In genomic region chr19:55656552-55656951, GRCh38 we compare ENCODE assay signal across 9 cellular contexts. TPM values are rescaled to one million over a fixed set of nuclear protein-coding genes. Genes with fewer than 3 reads are reported as not detected.
DNase-seq lines count a peak whose midpoint lies in the region; ATAC-seq and TF ChIP-seq lines count a peak whose summit lies in the region.
"Had no signal": no experiment of that assay in that cellular context is flagged by ENCODE, and none has a peak within 500 bp of the region (broad histone marks: within the 10 kb centered on the region; RNA-seq: fewer than 3 reads in every experiment).

No MANE protein-coding gene starts in this region.

- intact Hi-C loops in activated CD4-positive, alpha-beta T cell treated with anti-CD3 and anti-CD28 coated beads for 36 hours (cut with DNase I, micrococcal nuclease) = loop anchor here (2.0 to 10.0 kb wide), 2 partner anchors 14 to 1792 kb away; partner anchors contain the start of gene MYADM (in 1 of the 2)
- intact Hi-C loops in activated T-helper 1 cell treated with anti-CD3 and anti-CD28 coated beads, Interleukin-12 subunit alpha, Interleukin-12 subunit beta, Interleukin-2, Interleukin-4 antibody, amounts not matched to agents 30 ng/mL and 10 ng/mL and 1 ng/mL, durations not matched to agents 14 hours and 24 hours and 36 hours (cut with micrococcal nuclease) = loop anchor here (10.0 kb wide), 1 partner anchor 1522 kb away; the partner anchor contains the start of gene CNOT3
- intact Hi-C loops in adrenal gland (cut with DNase I) = no loop called here

- H3K27ac ChIP-seq in iPS-20b (ENCODE audit: low read length) (no peak overlapping the region), stomach smooth muscle (ENCODE audit: low read length) (no peak overlapping the region), adrenal gland (peak overlapping the region in 1 of 5 donors; percentile 19)

- peaks cover 30% of the 10 kb centered on the region for H3K4me1 Mint-ChIP-seq in activated CD4-positive, alpha-beta T cell treated with anti-CD3 and anti-CD28 coated beads for 36 hours
- peaks cover 33% of the 10 kb centered on the region for H3K4me1 Mint-ChIP-seq in activated T-helper 1 cell treated with anti-CD3 and anti-CD28 coated beads, Interleukin-12 subunit alpha, Interleukin-12 subunit beta, Interleukin-2, Interleukin-4 antibody, amounts not matched to agents 30 ng/mL and 10 ng/mL and 1 ng/mL, durations not matched to agents 14 hours and 24 hours and 36 hours (ENCODE audit: low read depth)

- H3K9ac ChIP-seq in iPS-20b (ENCODE audit: low read depth, low read length) = peak overlapping the region; percentile 98
- H3K9ac ChIP-seq in stomach smooth muscle (ENCODE audit: low read length in 2 of 2) = peak overlapping the region in 1 of 2 donors; percentile 62

- no peaks in the 10 kb centered on the region for H3K9me3 Mint-ChIP-seq in activated CD4-positive, alpha-beta T cell treated with anti-CD3 and anti-CD28 coated beads for 36 hours (ENCODE audit: low read depth)
- H3K9me3 Mint-ChIP-seq in activated T-helper 1 cell treated with anti-CD3 and anti-CD28 coated beads, Interleukin-12 subunit alpha, Interleukin-12 subunit beta, Interleukin-2, Interleukin-4 antibody, amounts not matched to agents 30 ng/mL and 10 ng/mL and 1 ng/mL, durations not matched to agents 14 hours and 24 hours and 36 hours = no peaks in the 10 kb centered on the region

- POLR2A ChIA-PET in activated CD4-positive, alpha-beta T cell treated with anti-CD3 and anti-CD28 coated beads for 36 hours (lab: Charles Lee) = interaction anchor here (0.8 to 1.6 kb wide), 9 partner anchors 9 to 1208 kb away, joined by 3 to 14 read pairs (median 4); partner anchors contain the start of genes LENG8 and ZNF784

- CTCF ChIA-PET in activated CD4-positive, alpha-beta T cell treated with anti-CD3 and anti-CD28 coated beads for 36 hours (lab: Charles Lee) = interaction anchor here (0.5 to 2.5 kb wide), 8 partner anchors 9 to 51 kb away, joined by 3 to 19 read pairs (median 3); partner anchors contain the start of genes CCDC106 and ZNF865

- H3K36me3 ChIP-seq in iPS-20b (ENCODE audit: insufficient read depth, low read depth, low read length) (peaks cover 39% of the 10 kb centered on the region), stomach smooth muscle (ENCODE audit: control insufficient read depth in 2 of 2, insufficient read depth in 2 of 2, low read length in 2 of 2) (peaks cover 11 to 18% of the 10 kb centered on the region in 2 donors), adrenal gland (replicated peaks in 1 of 2) (peaks cover 0 to 28% of the 10 kb centered on the region in 2 donors)

- H3K36me3 Mint-ChIP-seq in activated CD4-positive, alpha-beta T cell treated with anti-CD3 and anti-CD28 coated beads for 36 hours (ENCODE audit: low read depth) = peaks cover 40% of the 10 kb centered on the region
- peaks cover 43% of the 10 kb centered on the region for H3K36me3 Mint-ChIP-seq in activated T-helper 1 cell treated with anti-CD3 and anti-CD28 coated beads, Interleukin-12 subunit alpha, Interleukin-12 subunit beta, Interleukin-2, Interleukin-4 antibody, amounts not matched to agents 30 ng/mL and 10 ng/mL and 1 ng/mL, durations not matched to agents 14 hours and 24 hours and 36 hours (ENCODE audit: low read depth)

- DNase-seq in activated CD4-positive, alpha-beta T cell treated with anti-CD3 and anti-CD28 coated beads for 36 hours = no peak
- DNase-seq in activated CD4-positive, alpha-beta T cell treated with anti-CD3 and anti-CD28 coated beads for 1 hour = no peak
- no peak for DNase-seq in activated T-helper 1 cell treated with anti-CD3 and anti-CD28 coated beads, Interleukin-12 subunit alpha, Interleukin-12 subunit beta, Interleukin-2, Interleukin-4 antibody, amounts not matched to agents 30 ng/mL and 10 ng/mL and 1 ng/mL, durations not matched to agents 14 hours and 24 hours and 36 hours (ENCODE audit: low spot score)
- DNase-seq in adrenal gland = no peak
- no peak for DNase-seq in stimulated activated CD8-positive, alpha-beta memory T cell treated with anti-CD3 and anti-CD28 coated beads, Interleukin-4, amount 100 ng/mL, for 48 hours
- DNase-seq: C1 segment of cervical spinal cord had no signal

- H3K4me3 ChIP-seq in iPS-20b (ENCODE audit: low read length) (peak overlapping the region; percentile 97), stomach smooth muscle (ENCODE audit: low read length in 2 of 2) (peak overlapping the region; percentile 79 to 95), adrenal gland (peak overlapping the region in 2 of 4 donors; percentile 6 to 89)

- H3K27me3 ChIP-seq in iPS-20b (ENCODE audit: insufficient read depth, low read length) (no peaks in the 10 kb centered on the region), stomach smooth muscle (ENCODE audit: control insufficient read depth in 1 of 2, insufficient read depth in 2 of 2, low read length in 2 of 2) (no peaks in the 10 kb centered on the region), adrenal gland (no peaks in the 10 kb centered on the region)

- peaks cover 18% of the 10 kb centered on the region for H3K4me1 ChIP-seq in iPS-20b (ENCODE audit: insufficient read depth, low read length)
- H3K4me1 ChIP-seq in stomach smooth muscle (ENCODE audit: control insufficient read depth, insufficient read depth, low read length) = peaks cover 44% of the 10 kb centered on the region
- H3K4me1 ChIP-seq in adrenal gland (replicated peaks in 1 of 2) = peaks cover 26 to 45% of the 10 kb centered on the region in 2 donors

- no peaks in the 10 kb centered on the region for H3K27me3 Mint-ChIP-seq in activated CD4-positive, alpha-beta T cell treated with anti-CD3 and anti-CD28 coated beads for 36 hours
- H3K27me3 Mint-ChIP-seq in activated T-helper 1 cell treated with anti-CD3 and anti-CD28 coated beads, Interleukin-12 subunit alpha, Interleukin-12 subunit beta, Interleukin-2, Interleukin-4 antibody, amounts not matched to agents 30 ng/mL and 10 ng/mL and 1 ng/mL, durations not matched to agents 14 hours and 24 hours and 36 hours (ENCODE audit: insufficient read depth) = no peaks in the 10 kb centered on the region

- TF ChIP-seq CTCF in adrenal gland (IDR thresholded peaks at IDR 0.05) = no peak

- peak overlapping the region; percentile 92 for H3K27ac Mint-ChIP-seq in activated CD4-positive, alpha-beta T cell treated with anti-CD3 and anti-CD28 coated beads for 36 hours
- peak overlapping the region; percentile 99 for H3K27ac Mint-ChIP-seq in activated T-helper 1 cell treated with anti-CD3 and anti-CD28 coated beads, Interleukin-12 subunit alpha, Interleukin-12 subunit beta, Interleukin-2, Interleukin-4 antibody, amounts not matched to agents 30 ng/mL and 10 ng/mL and 1 ng/mL, durations not matched to agents 14 hours and 24 hours and 36 hours

- TF ChIP-seq POLR2A in adrenal gland (IDR thresholded peaks at IDR 0.05) = no peak

- H3K9me3 ChIP-seq in iPS-20b (ENCODE audit: insufficient read depth, low read depth, low read length) = no peaks in the 10 kb centered on the region
- H3K9me3 ChIP-seq in stomach smooth muscle (ENCODE audit: control insufficient read depth in 2 of 2, low read length in 2 of 2) = no peaks in the 10 kb centered on the region
- no peaks in the 10 kb centered on the region for H3K9me3 ChIP-seq in adrenal gland (replicated peaks in 1 of 3)

- ATAC-seq in activated CD4-positive, alpha-beta T cell treated with anti-CD3 and anti-CD28 coated beads for 36 hours = no peak
- ATAC-seq in HG02852 (IDR thresholded peaks at IDR 0.05; ENCODE audit: unreplicated experiment) = no peak

- 52 to 60% (median 53%) methylated on average over 7 of the region's 7 CpGs for WGBS in adrenal gland, 4 donors

- peak overlapping the region; percentile 86 for H3K4me3 Mint-ChIP-seq in activated CD4-positive, alpha-beta T cell treated with anti-CD3 and anti-CD28 coated beads for 36 hours
- peak overlapping the region; percentile 93 for H3K4me3 Mint-ChIP-seq in activated T-helper 1 cell treated with anti-CD3 and anti-CD28 coated beads, Interleukin-12 subunit alpha, Interleukin-12 subunit beta, Interleukin-2, Interleukin-4 antibody, amounts not matched to agents 30 ng/mL and 10 ng/mL and 1 ng/mL, durations not matched to agents 14 hours and 24 hours and 36 hours

RNA-seq across cellular contexts. Expression of gene U2AF2, which starts 1.7 kb away (rescaled TPM):
- 100 to 1,000 TPM; 252 to 292 TPM for total RNA-seq in activated CD4-positive, alpha-beta T cell treated with anti-CD3 and anti-CD28 coated beads for 36 hours
- 384 and 394 TPM in 2 replicates for total RNA-seq in activated T-helper 1 cell treated with anti-CD3 and anti-CD28 coated beads, Interleukin-12 subunit alpha, Interleukin-12 subunit beta, Interleukin-2, Interleukin-4 antibody, amounts not matched to agents 30 ng/mL and 10 ng/mL and 1 ng/mL, durations not matched to agents 14 hours and 24 hours and 36 hours
- total RNA-seq in adrenal gland = 100 to 1,000 TPM in 6 of 8 donors, 10 to 100 TPM in 2; 76.0 to 178 (median 122) TPM
- polyA plus RNA-seq in adrenal gland = 100 to 1,000 TPM in 1 of 3 donors, 10 to 100 TPM in 2; 58.9 to 243 (median 85.3) TPM

RNA-seq across cellular contexts. Expression of gene CCDC106, which starts 8.5 kb away (rescaled TPM):
- total RNA-seq in activated CD4-positive, alpha-beta T cell treated with anti-CD3 and anti-CD28 coated beads for 36 hours = 1 to 10 TPM; 6.2 to 6.3 TPM
- total RNA-seq in activated T-helper 1 cell treated with anti-CD3 and anti-CD28 coated beads, Interleukin-12 subunit alpha, Interleukin-12 subunit beta, Interleukin-2, Interleukin-4 antibody, amounts not matched to agents 30 ng/mL and 10 ng/mL and 1 ng/mL, durations not matched to agents 14 hours and 24 hours and 36 hours = 7.3 and 9.0 TPM in 2 replicates
- total RNA-seq in adrenal gland = 10 to 100 TPM; 22.1 to 42.8 (median 27.9) TPM
- 10 to 100 TPM; 14.8 to 63.8 (median 42.8) TPM for polyA plus RNA-seq in adrenal gland

RNA-seq across cellular contexts. Expression of gene ZNF581, which starts 13.1 kb away (rescaled TPM):
- total RNA-seq in activated CD4-positive, alpha-beta T cell treated with anti-CD3 and anti-CD28 coated beads for 36 hours = 10 to 100 TPM; 18.9 to 26.9 TPM
- 35.6 and 36.4 TPM in 2 replicates for total RNA-seq in activated T-helper 1 cell treated with anti-CD3 and anti-CD28 coated beads, Interleukin-12 subunit alpha, Interleukin-12 subunit beta, Interleukin-2, Interleukin-4 antibody, amounts not matched to agents 30 ng/mL and 10 ng/mL and 1 ng/mL, durations not matched to agents 14 hours and 24 hours and 36 hours
- total RNA-seq in adrenal gland = 10 to 100 TPM; 16.8 to 55.7 (median 23.7) TPM
- 10 to 100 TPM in 2 of 3 donors, 1 to 10 TPM in 1; 8.7 to 23.3 (median 22.4) TPM for polyA plus RNA-seq in adrenal gland

RNA-seq across cellular contexts. Expression of gene ZNF580, which starts 15.8 kb away (rescaled TPM):
- 10 to 100 TPM; 24.2 to 35.6 TPM for total RNA-seq in activated CD4-positive, alpha-beta T cell treated with anti-CD3 and anti-CD28 coated beads for 36 hours
- 39.8 and 40.4 TPM in 2 replicates for total RNA-seq in activated T-helper 1 cell treated with anti-CD3 and anti-CD28 coated beads, Interleukin-12 subunit alpha, Interleukin-12 subunit beta, Interleukin-2, Interleukin-4 antibody, amounts not matched to agents 30 ng/mL and 10 ng/mL and 1 ng/mL, durations not matched to agents 14 hours and 24 hours and 36 hours
- total RNA-seq in adrenal gland = 10 to 100 TPM; 23.3 to 68.7 (median 46.0) TPM
- 100 to 1,000 TPM in 1 of 3 donors, 10 to 100 TPM in 2; 16.6 to 101 (median 97.5) TPM for polyA plus RNA-seq in adrenal gland

RNA-seq across cellular contexts. Expression of gene EPN1, which starts 18.5 kb away (rescaled TPM):
- total RNA-seq in activated CD4-positive, alpha-beta T cell treated with anti-CD3 and anti-CD28 coated beads for 36 hours = 10 to 100 TPM; 32.5 to 37.1 TPM
- total RNA-seq in activated T-helper 1 cell treated with anti-CD3 and anti-CD28 coated beads, Interleukin-12 subunit alpha, Interleukin-12 subunit beta, Interleukin-2, Interleukin-4 antibody, amounts not matched to agents 30 ng/mL and 10 ng/mL and 1 ng/mL, durations not matched to agents 14 hours and 24 hours and 36 hours = 46.0 and 48.3 TPM in 2 replicates
- total RNA-seq in adrenal gland = 100 to 1,000 TPM; 119 to 235 (median 162) TPM
- 100 to 1,000 TPM in 1 of 3 donors, 10 to 100 TPM in 2; 27.8 to 151 (median 77.1) TPM for polyA plus RNA-seq in adrenal gland

Comparison
In these comparisons a context has a peak if more than half of its experiments do, and no peak if none do; other contexts are left out.
1. intact Hi-C loops: an anchor here in activated CD4-positive, alpha-beta T cell treated with anti-CD3 and anti-CD28 coated beads for 36 hours (2.0 to 10.0 kb wide) and activated T-helper 1 cell treated with anti-CD3 and anti-CD28 coated beads, Interleukin-12 subunit alpha, Interleukin-12 subunit beta, Interleukin-2, Interleukin-4 antibody, amounts not matched to agents 30 ng/mL and 10 ng/mL and 1 ng/mL, durations not matched to agents 14 hours and 24 hours and 36 hours (10.0 kb wide); none called in adrenal gland.